Comparison of ENCODE assay signal across 8 cellular contexts in genomic region chr4:3074078-3074845, GRCh38. TPM values are rescaled to one million over a fixed set of nuclear protein-coding genes. Genes with fewer than 3 reads are reported as not detected.
DNase-seq lines count a peak whose midpoint lies in the region; ATAC-seq and TF ChIP-seq lines count a peak whose summit lies in the region.

HTT (plus strand) TSS chr4:3074681; CDS start chr4:3074826, 145 bp downstream.
HTT-AS (minus strand) TSS chr4:3074538.

- no peaks in the 10 kb centered on the region for H3K36me3 ChIP-seq in breast epithelium

- intact Hi-C loops in breast epithelium (cut with DNase I; ENCODE audit: low total_unique reads), result no loop called here

- POLR2A ChIA-PET in AG04449 (lab: Yijun Ruan, JAX), result no interaction called here

- H3K4me3 ChIP-seq in AG04449 (ENCODE audit: low read depth, low read length), result peak within 1 kb of the TSS; percentile 97
- peak within 1 kb of the TSS; percentile 82 to 99 (median 83) for H3K4me3 ChIP-seq in breast epithelium
- peak within 1 kb of the TSS; percentile 69 to 95 (median 79) for H3K4me3 ChIP-seq in skin epidermis

- H3K27ac ChIP-seq in VCaP (peak within 1 kb of the TSS; percentile 79), breast epithelium (peak within 1 kb of the TSS; percentile 92 to 94), skin epidermis (peak within 1 kb of the TSS; percentile 49 to 94 (median 88))

- no peaks in the 10 kb centered on the region for H3K27me3 ChIP-seq in breast epithelium

- CTCF ChIA-PET in AG04449 (lab: Yijun Ruan, JAX), result no interaction called here

- H3K9me3 ChIP-seq in breast epithelium, result no peaks in the 10 kb centered on the region

- ATAC-seq in GM18870 (IDR thresholded peaks at IDR 0.05; ENCODE audit: unreplicated experiment) (peak; percentile 51), HG03108 (IDR thresholded peaks at IDR 0.05; ENCODE audit: unreplicated experiment) (peak; percentile 71)

- TF ChIP-seq CTCF in AG04449 (IDR thresholded peaks at IDR 0.05; ENCODE audit: insufficient read depth, low read length, missing control alignments) (peak; percentile 22), VCaP (conservative IDR thresholded peaks at IDR 0.05) (no peak), breast epithelium (IDR thresholded peaks at IDR 0.05) (peak in 1 of 3 donors; percentile 31)

- DNase-seq in AG04449 (ENCODE audit: low read depth, low spot score), result peak; percentile 63
- peak; percentile 95 for DNase-seq in NCI-H2196 (lab: John Stamatoyannopoulos, UW; ENCODE audit: unreplicated experiment)
- peak; percentile 93 to 97 for DNase-seq in breast epithelium (ENCODE audit: low spot score in 2 of 2)
- peak; percentile 96 for DNase-seq in iPS-NIHi11 (ENCODE audit: low spot score)

- TF ChIP-seq POLR2A in breast epithelium (IDR thresholded peaks at IDR 0.05), result no peak

- no peaks in the 10 kb centered on the region for H3K4me1 ChIP-seq in breast epithelium

RNA-seq across cellular contexts. Expression of gene HTT, which starts in this region (rescaled TPM):
- total RNA-seq in breast epithelium, result 10 to 100 TPM; 53.8 to 71.1 (median 55.1) TPM

RNA-seq across cellular contexts. Expression of gene HTT-AS, which starts in this region (rescaled TPM):
- total RNA-seq in breast epithelium, result not detected

Comparison
In these comparisons a context has a peak if more than half of its experiments do, and no peak if none do; other contexts are left out.
1. Peak in every context shown above with its lines: DNase-seq, ATAC-seq, H3K4me3 ChIP-seq and H3K27ac ChIP-seq.